Comparison of ENCODE assay signal across 1 cellular context in the genomic region with DNA sequence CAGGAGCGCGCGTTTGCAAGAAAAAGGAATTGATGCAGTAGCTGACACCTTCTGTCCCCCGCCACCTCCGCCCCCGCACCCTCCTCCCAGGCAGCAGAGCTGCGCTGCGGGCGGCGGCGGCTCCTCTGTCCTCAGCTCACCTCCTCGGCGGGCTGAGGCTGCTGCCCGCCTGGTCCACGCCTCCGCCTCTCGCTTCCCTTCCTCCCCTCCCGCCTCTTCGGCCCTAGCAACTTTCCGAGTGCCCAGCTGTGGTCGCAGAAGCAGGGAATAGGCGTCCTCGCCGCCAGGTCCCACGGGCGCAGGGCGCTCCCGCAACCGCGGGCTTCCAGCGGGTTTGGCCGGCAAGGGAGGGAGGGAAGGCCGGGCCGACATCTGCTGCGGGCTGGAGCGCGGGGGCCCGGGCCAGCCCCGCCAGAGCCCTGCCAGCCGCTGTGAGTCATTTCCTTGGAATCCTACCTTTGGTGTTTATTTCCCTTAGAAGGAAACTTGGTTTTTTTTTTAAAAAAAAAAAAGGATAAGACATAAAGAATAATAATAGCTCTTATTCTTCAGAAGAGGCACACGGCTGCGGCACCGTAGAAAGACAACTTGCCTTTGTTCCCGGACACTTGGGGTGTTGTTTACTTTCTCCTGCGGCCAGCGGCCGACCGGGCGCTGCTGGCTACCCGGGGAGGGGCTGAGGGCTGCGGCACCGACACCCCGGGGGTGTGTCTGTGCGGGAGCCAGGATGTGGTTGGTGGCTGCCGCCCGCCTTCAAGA.
TF ChIP-seq lines count a peak whose summit lies in the region.

No MANE protein-coding gene starts in this region.

TF ChIP-seq in HEK293, 187 proteins besides CTCF, POLR2A, EP300 and RAD21 (continued from another document and continues in another):
- TF ChIP-seq, protein P1, sequence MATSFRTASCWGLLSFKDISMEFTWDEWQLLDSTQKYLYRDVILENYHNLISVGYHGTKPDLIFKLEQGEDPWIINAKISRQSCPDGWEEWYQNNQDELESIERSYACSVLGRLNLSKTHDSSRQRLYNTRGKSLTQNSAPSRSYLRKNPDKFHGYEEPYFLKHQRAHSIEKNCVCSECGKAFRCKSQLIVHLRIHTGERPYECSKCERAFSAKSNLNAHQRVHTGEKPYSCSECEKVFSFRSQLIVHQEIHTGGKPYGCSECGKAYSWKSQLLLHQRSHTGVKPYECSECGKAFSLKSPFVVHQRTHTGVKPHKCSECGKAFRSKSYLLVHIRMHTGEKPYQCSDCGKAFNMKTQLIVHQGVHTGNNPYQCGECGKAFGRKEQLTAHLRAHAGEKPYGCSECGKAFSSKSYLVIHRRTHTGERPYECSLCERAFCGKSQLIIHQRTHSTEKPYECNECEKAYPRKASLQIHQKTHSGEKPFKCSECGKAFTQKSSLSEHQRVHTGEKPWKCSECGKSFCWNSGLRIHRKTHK (tag by site-specific recombination; IDR thresholded peaks at IDR 0.05): no peak
- TF ChIP-seq BCL11B (tag by site-specific recombination; IDR thresholded peaks at IDR 0.05; ENCODE audit: low read depth): no peak
- no peak for TF ChIP-seq TRIM28 (IDR thresholded peaks at IDR 0.05; ENCODE audit: borderline replicate concordance, low read length)
- TF ChIP-seq, protein P2, sequence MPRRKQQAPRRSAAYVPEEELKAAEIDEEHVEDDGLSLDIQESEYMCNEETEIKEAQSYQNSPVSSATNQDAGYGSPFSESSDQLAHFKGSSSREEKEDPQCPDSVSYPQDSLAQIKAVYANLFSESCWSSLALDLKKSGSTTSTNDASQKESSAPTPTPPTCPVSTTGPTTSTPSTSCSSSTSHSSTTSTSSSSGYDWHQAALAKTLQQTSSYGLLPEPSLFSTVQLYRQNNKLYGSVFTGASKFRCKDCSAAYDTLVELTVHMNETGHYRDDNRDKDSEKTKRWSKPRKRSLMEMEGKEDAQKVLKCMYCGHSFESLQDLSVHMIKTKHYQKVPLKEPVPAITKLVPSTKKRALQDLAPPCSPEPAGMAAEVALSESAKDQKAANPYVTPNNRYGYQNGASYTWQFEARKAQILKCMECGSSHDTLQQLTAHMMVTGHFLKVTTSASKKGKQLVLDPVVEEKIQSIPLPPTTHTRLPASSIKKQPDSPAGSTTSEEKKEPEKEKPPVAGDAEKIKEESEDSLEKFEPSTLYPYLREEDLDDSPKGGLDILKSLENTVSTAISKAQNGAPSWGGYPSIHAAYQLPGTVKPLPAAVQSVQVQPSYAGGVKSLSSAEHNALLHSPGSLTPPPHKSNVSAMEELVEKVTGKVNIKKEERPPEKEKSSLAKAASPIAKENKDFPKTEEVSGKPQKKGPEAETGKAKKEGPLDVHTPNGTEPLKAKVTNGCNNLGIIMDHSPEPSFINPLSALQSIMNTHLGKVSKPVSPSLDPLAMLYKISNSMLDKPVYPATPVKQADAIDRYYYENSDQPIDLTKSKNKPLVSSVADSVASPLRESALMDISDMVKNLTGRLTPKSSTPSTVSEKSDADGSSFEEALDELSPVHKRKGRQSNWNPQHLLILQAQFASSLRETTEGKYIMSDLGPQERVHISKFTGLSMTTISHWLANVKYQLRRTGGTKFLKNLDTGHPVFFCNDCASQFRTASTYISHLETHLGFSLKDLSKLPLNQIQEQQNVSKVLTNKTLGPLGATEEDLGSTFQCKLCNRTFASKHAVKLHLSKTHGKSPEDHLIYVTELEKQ (tag by site-specific recombination; IDR thresholded peaks at IDR 0.05; ENCODE audit: borderline replicate concordance): peak; percentile 39; the same call in 1 of the 2 replicates
- no peak for TF ChIP-seq ZNF707 (tag by site-specific recombination; IDR thresholded peaks at IDR 0.05)
- peak; percentile 63 for TF ChIP-seq SP3 (tag by site-specific recombination; IDR thresholded peaks at IDR 0.05)
- TF ChIP-seq ZNF10 (tag by site-specific recombination; IDR thresholded peaks at IDR 0.05): no peak
- TF ChIP-seq, protein P3, sequence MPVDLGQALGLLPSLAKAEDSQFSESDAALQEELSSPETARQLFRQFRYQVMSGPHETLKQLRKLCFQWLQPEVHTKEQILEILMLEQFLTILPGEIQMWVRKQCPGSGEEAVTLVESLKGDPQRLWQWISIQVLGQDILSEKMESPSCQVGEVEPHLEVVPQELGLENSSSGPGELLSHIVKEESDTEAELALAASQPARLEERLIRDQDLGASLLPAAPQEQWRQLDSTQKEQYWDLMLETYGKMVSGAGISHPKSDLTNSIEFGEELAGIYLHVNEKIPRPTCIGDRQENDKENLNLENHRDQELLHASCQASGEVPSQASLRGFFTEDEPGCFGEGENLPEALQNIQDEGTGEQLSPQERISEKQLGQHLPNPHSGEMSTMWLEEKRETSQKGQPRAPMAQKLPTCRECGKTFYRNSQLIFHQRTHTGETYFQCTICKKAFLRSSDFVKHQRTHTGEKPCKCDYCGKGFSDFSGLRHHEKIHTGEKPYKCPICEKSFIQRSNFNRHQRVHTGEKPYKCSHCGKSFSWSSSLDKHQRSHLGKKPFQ (tag by site-specific recombination; IDR thresholded peaks at IDR 0.05): no peak
- no peak for TF ChIP-seq ZNF155 (tag by site-specific recombination; IDR thresholded peaks at IDR 0.05)
- peak; percentile 65; the same call in 1 of the 2 replicates for TF ChIP-seq IKZF3 (tag by site-specific recombination; IDR thresholded peaks at IDR 0.05)
- no peak for TF ChIP-seq ZNF433 (tag by site-specific recombination; IDR thresholded peaks at IDR 0.05; ENCODE audit: low read depth)
- no peak for TF ChIP-seq ZNF112 (tag by site-specific recombination; IDR thresholded peaks at IDR 0.05)
- TF ChIP-seq, protein P4, sequence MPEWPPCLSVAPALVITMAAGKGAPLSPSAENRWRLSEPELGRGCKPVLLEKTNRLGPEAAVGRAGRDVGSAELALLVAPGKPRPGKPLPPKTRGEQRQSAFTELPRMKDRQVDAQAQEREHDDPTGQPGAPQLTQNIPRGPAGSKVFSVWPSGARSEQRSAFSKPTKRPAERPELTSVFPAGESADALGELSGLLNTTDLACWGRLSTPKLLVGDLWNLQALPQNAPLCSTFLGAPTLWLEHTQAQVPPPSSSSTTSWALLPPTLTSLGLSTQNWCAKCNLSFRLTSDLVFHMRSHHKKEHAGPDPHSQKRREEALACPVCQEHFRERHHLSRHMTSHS (tag by site-specific recombination; IDR thresholded peaks at IDR 0.05): no peak
- TF ChIP-seq GLIS1 (tag by site-specific recombination; IDR thresholded peaks at IDR 0.05): peak; percentile 94
- no peak for TF ChIP-seq ZNF776 (tag by site-specific recombination; IDR thresholded peaks at IDR 0.05; ENCODE audit: borderline replicate concordance)
- TF ChIP-seq ZNF501 (tag by site-specific recombination; IDR thresholded peaks at IDR 0.05): no peak
- TF ChIP-seq ZNF146 (tag by site-specific recombination; IDR thresholded peaks at IDR 0.05): no peak
- no peak for TF ChIP-seq ZNF529 (tag by site-specific recombination; IDR thresholded peaks at IDR 0.05; ENCODE audit: insufficient replicate concordance)
- no peak for TF ChIP-seq ZNF266 (tag by site-specific recombination; IDR thresholded peaks at IDR 0.05; ENCODE audit: low read depth)
- peak; percentile 76 for TF ChIP-seq ZEB2 (tag by site-specific recombination; IDR thresholded peaks at IDR 0.05)
- TF ChIP-seq WT1 (tag by site-specific recombination; IDR thresholded peaks at IDR 0.05): peak; percentile 67
- TF ChIP-seq, protein P5, sequence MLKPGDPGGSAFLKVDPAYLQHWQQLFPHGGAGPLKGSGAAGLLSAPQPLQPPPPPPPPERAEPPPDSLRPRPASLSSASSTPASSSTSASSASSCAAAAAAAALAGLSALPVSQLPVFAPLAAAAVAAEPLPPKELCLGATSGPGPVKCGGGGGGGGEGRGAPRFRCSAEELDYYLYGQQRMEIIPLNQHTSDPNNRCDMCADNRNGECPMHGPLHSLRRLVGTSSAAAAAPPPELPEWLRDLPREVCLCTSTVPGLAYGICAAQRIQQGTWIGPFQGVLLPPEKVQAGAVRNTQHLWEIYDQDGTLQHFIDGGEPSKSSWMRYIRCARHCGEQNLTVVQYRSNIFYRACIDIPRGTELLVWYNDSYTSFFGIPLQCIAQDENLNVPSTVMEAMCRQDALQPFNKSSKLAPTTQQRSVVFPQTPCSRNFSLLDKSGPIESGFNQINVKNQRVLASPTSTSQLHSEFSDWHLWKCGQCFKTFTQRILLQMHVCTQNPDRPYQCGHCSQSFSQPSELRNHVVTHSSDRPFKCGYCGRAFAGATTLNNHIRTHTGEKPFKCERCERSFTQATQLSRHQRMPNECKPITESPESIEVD (tag by site-specific recombination; IDR thresholded peaks at IDR 0.05): peak; percentile 28; the same call in 1 of the 2 replicates
- no peak for TF ChIP-seq ZNF768 (tag by site-specific recombination; IDR thresholded peaks at IDR 0.05)
- TF ChIP-seq, protein P6, sequence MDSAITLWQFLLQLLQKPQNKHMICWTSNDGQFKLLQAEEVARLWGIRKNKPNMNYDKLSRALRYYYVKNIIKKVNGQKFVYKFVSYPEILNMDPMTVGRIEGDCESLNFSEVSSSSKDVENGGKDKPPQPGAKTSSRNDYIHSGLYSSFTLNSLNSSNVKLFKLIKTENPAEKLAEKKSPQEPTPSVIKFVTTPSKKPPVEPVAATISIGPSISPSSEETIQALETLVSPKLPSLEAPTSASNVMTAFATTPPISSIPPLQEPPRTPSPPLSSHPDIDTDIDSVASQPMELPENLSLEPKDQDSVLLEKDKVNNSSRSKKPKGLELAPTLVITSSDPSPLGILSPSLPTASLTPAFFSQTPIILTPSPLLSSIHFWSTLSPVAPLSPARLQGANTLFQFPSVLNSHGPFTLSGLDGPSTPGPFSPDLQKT (IDR thresholded peaks at IDR 0.05; ENCODE audit: borderline replicate concordance, low read depth, low read length): no peak
- peak; percentile 96 for TF ChIP-seq KLF10 (tag by site-specific recombination; IDR thresholded peaks at IDR 0.05)
- no peak for TF ChIP-seq ZBTB7A (tag by site-specific recombination; IDR thresholded peaks at IDR 0.05; ENCODE audit: low read depth)
- TF ChIP-seq ZSCAN30 (tag by site-specific recombination; IDR thresholded peaks at IDR 0.05): peak; percentile 96
- TF ChIP-seq, protein P7, sequence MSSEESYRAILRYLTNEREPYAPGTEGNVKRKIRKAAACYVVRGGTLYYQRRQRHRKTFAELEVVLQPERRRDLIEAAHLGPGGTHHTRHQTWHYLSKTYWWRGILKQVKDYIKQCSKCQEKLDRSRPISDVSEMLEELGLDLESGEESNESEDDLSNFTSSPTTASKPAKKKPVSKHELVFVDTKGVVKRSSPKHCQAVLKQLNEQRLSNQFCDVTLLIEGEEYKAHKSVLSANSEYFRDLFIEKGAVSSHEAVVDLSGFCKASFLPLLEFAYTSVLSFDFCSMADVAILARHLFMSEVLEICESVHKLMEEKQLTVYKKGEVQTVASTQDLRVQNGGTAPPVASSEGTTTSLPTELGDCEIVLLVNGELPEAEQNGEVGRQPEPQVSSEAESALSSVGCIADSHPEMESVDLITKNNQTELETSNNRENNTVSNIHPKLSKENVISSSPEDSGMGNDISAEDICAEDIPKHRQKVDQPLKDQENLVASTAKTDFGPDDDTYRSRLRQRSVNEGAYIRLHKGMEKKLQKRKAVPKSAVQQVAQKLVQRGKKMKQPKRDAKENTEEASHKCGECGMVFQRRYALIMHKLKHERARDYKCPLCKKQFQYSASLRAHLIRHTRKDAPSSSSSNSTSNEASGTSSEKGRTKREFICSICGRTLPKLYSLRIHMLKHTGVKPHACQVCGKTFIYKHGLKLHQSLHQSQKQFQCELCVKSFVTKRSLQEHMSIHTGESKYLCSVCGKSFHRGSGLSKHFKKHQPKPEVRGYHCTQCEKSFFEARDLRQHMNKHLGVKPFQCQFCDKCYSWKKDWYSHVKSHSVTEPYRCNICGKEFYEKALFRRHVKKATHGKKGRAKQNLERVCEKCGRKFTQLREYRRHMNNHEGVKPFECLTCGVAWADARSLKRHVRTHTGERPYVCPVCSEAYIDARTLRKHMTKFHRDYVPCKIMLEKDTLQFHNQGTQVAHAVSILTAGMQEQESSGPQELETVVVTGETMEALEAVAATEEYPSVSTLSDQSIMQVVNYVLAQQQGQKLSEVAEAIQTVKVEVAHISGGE (tag by site-specific recombination; conservative IDR thresholded peaks at IDR 0.05; ENCODE audit: low read depth): no peak
- TF ChIP-seq ZBTB21 (tag by site-specific recombination; IDR thresholded peaks at IDR 0.05): no peak; the same call in 1 of the 2 replicates
- TF ChIP-seq, protein P8, sequence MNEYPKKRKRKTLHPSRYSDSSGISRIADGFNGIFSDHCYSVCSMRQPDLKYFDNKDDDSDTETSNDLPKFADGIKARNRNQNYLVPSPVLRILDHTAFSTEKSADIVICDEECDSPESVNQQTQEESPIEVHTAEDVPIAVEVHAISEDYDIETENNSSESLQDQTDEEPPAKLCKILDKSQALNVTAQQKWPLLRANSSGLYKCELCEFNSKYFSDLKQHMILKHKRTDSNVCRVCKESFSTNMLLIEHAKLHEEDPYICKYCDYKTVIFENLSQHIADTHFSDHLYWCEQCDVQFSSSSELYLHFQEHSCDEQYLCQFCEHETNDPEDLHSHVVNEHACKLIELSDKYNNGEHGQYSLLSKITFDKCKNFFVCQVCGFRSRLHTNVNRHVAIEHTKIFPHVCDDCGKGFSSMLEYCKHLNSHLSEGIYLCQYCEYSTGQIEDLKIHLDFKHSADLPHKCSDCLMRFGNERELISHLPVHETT (tag by site-specific recombination; IDR thresholded peaks at IDR 0.05): peak; percentile 39
- TF ChIP-seq ZNF221 (tag by site-specific recombination; IDR thresholded peaks at IDR 0.05; ENCODE audit: borderline replicate concordance): no peak
- TF ChIP-seq, protein P9, sequence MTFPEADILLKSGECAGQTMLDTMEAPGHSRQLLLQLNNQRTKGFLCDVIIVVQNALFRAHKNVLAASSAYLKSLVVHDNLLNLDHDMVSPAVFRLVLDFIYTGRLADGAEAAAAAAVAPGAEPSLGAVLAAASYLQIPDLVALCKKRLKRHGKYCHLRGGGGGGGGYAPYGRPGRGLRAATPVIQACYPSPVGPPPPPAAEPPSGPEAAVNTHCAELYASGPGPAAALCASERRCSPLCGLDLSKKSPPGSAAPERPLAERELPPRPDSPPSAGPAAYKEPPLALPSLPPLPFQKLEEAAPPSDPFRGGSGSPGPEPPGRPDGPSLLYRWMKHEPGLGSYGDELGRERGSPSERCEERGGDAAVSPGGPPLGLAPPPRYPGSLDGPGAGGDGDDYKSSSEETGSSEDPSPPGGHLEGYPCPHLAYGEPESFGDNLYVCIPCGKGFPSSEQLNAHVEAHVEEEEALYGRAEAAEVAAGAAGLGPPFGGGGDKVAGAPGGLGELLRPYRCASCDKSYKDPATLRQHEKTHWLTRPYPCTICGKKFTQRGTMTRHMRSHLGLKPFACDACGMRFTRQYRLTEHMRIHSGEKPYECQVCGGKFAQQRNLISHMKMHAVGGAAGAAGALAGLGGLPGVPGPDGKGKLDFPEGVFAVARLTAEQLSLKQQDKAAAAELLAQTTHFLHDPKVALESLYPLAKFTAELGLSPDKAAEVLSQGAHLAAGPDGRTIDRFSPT (tag by site-specific recombination; IDR thresholded peaks at IDR 0.05): peak; percentile 73
- TF ChIP-seq ZNF658 (tag by site-specific recombination; IDR thresholded peaks at IDR 0.05): no peak
- no peak for TF ChIP-seq RBAK (tag by site-specific recombination; IDR thresholded peaks at IDR 0.05)
- no peak for TF ChIP-seq ZNF184 (tag by site-specific recombination; IDR thresholded peaks at IDR 0.05)
